9 cellular contexts compared by ENCODE assay signal in the genomic region with DNA sequence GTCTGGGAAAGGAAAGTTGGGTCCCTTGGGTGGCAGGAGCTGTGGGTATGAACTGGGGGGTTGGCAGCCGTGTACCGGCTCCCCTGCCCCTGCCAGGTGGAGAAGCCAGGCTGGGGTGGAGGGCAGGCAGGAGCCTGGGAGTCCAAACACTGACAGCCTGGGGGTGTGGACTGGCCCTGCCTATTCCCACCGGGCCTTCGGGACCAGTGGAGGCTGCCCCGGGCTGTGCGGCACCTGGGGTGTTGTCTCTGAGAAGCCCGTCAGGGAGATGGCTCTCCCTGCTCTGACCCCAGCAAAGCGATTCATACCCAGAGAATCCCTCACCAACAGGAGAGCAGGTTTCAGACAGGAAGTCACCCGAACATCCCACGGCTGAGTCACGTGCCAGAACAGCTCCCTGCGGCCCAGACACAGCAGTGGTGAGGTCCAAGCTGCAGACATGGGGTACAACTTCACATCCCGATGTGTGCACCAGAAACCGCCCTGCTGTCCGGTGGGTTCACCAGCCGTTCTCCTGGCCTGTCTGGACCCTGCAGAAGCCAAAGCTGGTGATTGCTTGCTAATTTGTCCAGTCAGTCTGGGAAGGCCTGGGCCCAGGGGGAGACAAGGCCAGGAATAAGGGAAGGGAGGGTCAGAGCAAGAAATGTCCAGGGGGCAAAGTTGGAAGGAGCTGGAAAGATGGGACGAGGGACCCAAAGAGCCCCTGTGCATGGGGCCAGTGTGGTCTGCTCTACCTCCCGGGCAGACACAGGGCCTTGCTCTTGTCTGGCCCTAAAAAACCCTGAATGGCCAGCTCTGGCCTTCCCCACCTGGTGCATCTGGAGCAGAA. TPM values are rescaled to one million over a fixed set of nuclear protein-coding genes. Genes with fewer than 3 reads are reported as not detected.
DNase-seq lines count a peak whose midpoint lies in the region; ATAC-seq and TF ChIP-seq lines count a peak whose summit lies in the region.
"Had no signal": no experiment of that assay in that cellular context is flagged by ENCODE, and none has a peak within 500 bp of the region (broad histone marks: within the 10 kb centered on the region; RNA-seq: fewer than 3 reads in every experiment).

No MANE protein-coding gene starts in this region.

- H3K9me2 ChIP-seq in SK-N-SH = no peaks in the 10 kb centered on the region

- no peaks in the 10 kb centered on the region for H3F3A ChIP-seq in SK-N-SH (replicated peaks; ENCODE audit: insufficient read depth)

- no peaks in the 10 kb centered on the region for H3K79me2 ChIP-seq in SK-N-SH (ENCODE audit: insufficient read depth)

- TF ChIP-seq RAD21 in SK-N-SH (IDR thresholded peaks at IDR 0.05; ENCODE audit: low read length) = no peak

- H3K4me3 ChIP-seq in GM12865 (ENCODE audit: low read depth, low read length) (peak overlapping the region; percentile 86), SK-N-SH (ENCODE audit: low read depth in 2 of 2, low read length in 1 of 2) (no peak overlapping the region)
- H3K4me3 ChIP-seq: coronary artery had no signal

- H3K4me1 ChIP-seq in SK-N-SH (ENCODE audit: control insufficient read depth in 1 of 2, insufficient read depth in 2 of 2, low read depth in 1 of 2, low read length in 1 of 2) = no peaks in the 10 kb centered on the region

- TF ChIP-seq CTCF in GM12865 (IDR thresholded peaks at IDR 0.05; ENCODE audit: insufficient read depth, low read depth, low read length, missing control alignments) = no peak
- TF ChIP-seq CTCF in SK-N-SH (IDR thresholded peaks at IDR 0.05) = no peak

- no peak for TF ChIP-seq EP300 in SK-N-SH (IDR thresholded peaks at IDR 0.05; ENCODE audit: borderline replicate concordance in 1 of 2, low read depth in 1 of 2, low read length in 1 of 2)

- WGBS in SK-N-SH (ENCODE audit: low lambda C conversion rate) = 67% methylated on average over 13 of the region's 18 CpGs

- no peaks in the 10 kb centered on the region for H3K9me3 ChIP-seq in SK-N-SH

- DNase-seq in GM12865 (ENCODE audit: low read depth) = peak; percentile 86
- DNase-seq in SK-N-SH = no peak
- peak; percentile 37 for DNase-seq in amniotic epithelial cell (ENCODE audit: low read depth)
- DNase-seq in stimulated activated CD4-positive, alpha-beta T cell treated with anti-CD3 and anti-CD28 coated beads, Interleukin-15, amount 100 ng/mL, for 48 hours (ENCODE audit: low read depth in 2 of 2) = peak; percentile 64 to 68
- no peak for DNase-seq in 8988T
- no peak for DNase-seq in KG1 (lab: John Stamatoyannopoulos, UW)

- H3K27ac ChIP-seq in SK-N-SH (ENCODE audit: low read depth in 2 of 2, low read length in 1 of 2) = no peak overlapping the region
- H3K27ac ChIP-seq: coronary artery had no signal

- CTCF ChIA-PET in SK-N-SH (lab: Yijun Ruan, JAX) = interaction anchor here (0.6 to 4.3 kb wide), 6 partner anchors 8 to 691 kb away, joined by 3 to 25 read pairs (median 3); no protein-coding TSS in a partner anchor

- peak overlapping the region; percentile 65; the same call in 1 of the 2 replicates for H2AFZ ChIP-seq in SK-N-SH (ENCODE audit: low read depth)

- no peaks in the 10 kb centered on the region for H3K27me3 ChIP-seq in SK-N-SH (ENCODE audit: insufficient read depth)

- no peaks in the 10 kb centered on the region for H4K20me1 ChIP-seq in SK-N-SH (ENCODE audit: insufficient read depth)

- no peak overlapping the region for H3K4me2 ChIP-seq in SK-N-SH

- no peaks in the 10 kb centered on the region for H3K36me3 ChIP-seq in SK-N-SH (replicated peaks in 1 of 2; ENCODE audit: control insufficient read depth in 1 of 2, insufficient read depth in 2 of 2, low read length in 1 of 2)

- ATAC-seq in HG02840 (IDR thresholded peaks at IDR 0.05; ENCODE audit: low FRiP score, unreplicated experiment) (no peak), GM21619 (IDR thresholded peaks at IDR 0.05; ENCODE audit: unreplicated experiment) (no peak)

- POLR2A ChIA-PET in SK-N-SH (lab: Yijun Ruan, JAX) = no interaction called here

- H3K9ac ChIP-seq in SK-N-SH = no peak overlapping the region

TF ChIP-seq in SK-N-SH, 30 proteins besides CTCF, POLR2A, EP300 and RAD21:
- TF ChIP-seq USF1 (IDR thresholded peaks at IDR 0.05; ENCODE audit: borderline replicate concordance, low read depth) (peak; percentile 77), TAF1 (IDR thresholded peaks at IDR 0.05; ENCODE audit: borderline replicate concordance, low read depth, low read length) (no peak)
- TF ChIP-seq, protein P1, sequence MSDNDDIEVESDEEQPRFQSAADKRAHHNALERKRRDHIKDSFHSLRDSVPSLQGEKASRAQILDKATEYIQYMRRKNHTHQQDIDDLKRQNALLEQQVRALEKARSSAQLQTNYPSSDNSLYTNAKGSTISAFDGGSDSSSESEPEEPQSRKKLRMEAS (IDR thresholded peaks at IDR 0.05; ENCODE audit: low read depth) = 0 out of 2 replicates have a peak, but pooled peaks have one; percentile 50

RNA-seq across cellular contexts. Expression of gene GPR132, which starts 2.1 kb away (rescaled TPM):
- polyA plus RNA-seq in SK-N-SH (2012; rRNA removed) = 0.03 TPM in 1 of 2 replicates, not detected in the other
- 0.03 TPM in 1 of 2 replicates, not detected in the other for polyA plus RNA-seq in SK-N-SH (2012; cell fraction: cytosol; rRNA removed)
- 0.28 and 0.37 TPM in 2 replicates for polyA plus RNA-seq in SK-N-SH (2012; cell fraction: nucleus; rRNA removed)

RNA-seq across cellular contexts. Expression of gene CDCA4, which starts 46.5 kb away (rescaled TPM):
- polyA plus RNA-seq in SK-N-SH (2012; rRNA removed) = 23.7 and 26.8 TPM in 2 replicates
- polyA plus RNA-seq in SK-N-SH (2012; cell fraction: cytosol; rRNA removed) = 15.1 and 21.2 TPM in 2 replicates
- polyA plus RNA-seq in SK-N-SH (2012; cell fraction: nucleus; rRNA removed) = 15.7 and 19.5 TPM in 2 replicates

Comparison
In these comparisons a context has a peak if more than half of its experiments do, and no peak if none do; other contexts are left out.
1. DNase-seq: peak in GM12865 (single experiment), amniotic epithelial cell (single experiment) and stimulated activated CD4-positive, alpha-beta T cell treated with anti-CD3 and anti-CD28 coated beads, Interleukin-15, amount 100 ng/mL, for 48 hours (2 of 2); none in SK-N-SH (single experiment), 8988T (single experiment) and KG1 (single experiment).